Comparison of ENCODE assay signal across 24 cellular contexts in genomic region chrX:617401-617800, GRCh38. TPM values are rescaled to one million over a fixed set of nuclear protein-coding genes. Genes with fewer than 3 reads are reported as not detected.
"Had no signal": no experiment of that assay in that cellular context is flagged by ENCODE, and none has a peak within 500 bp of the region (broad histone marks: within the 10 kb centered on the region; RNA-seq: fewer than 3 reads in every experiment).

No MANE protein-coding gene starts in this region.

- H3K27me3 ChIP-seq: testis had no signal

- ATAC-seq: left cardiac atrium; left ventricle myocardium superior; naive thymus-derived CD4-positive, alpha-beta T cell; stimulated activated naive B cell treated with anti-CD40 and anti-IgM and Interleukin-4, amounts not matched to agents 10 μg/mL and 1 μg/mL and 100 μg/mL, for 72 hours; stimulated activated naive CD8-positive, alpha-beta T cell treated with anti-CD3 and anti-CD28 coated beads, Interleukin-15, amount 100 ng/mL, for 72 hours had no signal

- DNase-seq: cortex of kidney; dorsolateral prefrontal cortex; effector CD8-positive, alpha-beta T cell; esophagus squamous epithelium; foreskin fibroblast; kidney; left cardiac atrium; left ventricle myocardium superior; mesendoderm; naive thymus-derived CD4-positive, alpha-beta T cell; nephron progenitor cell; posterior cingulate gyrus; sigmoid colon; stimulated activated CD4-positive, alpha-beta T cell treated with anti-CD3 and anti-CD28 coated beads, Interleukin-4, amount 100 ng/mL, for 4 hours; stimulated activated naive B cell treated with anti-CD40 and anti-IgM and Interleukin-4, amounts not matched to agents 10 μg/mL and 1 μg/mL and 100 μg/mL, for 72 hours; stimulated activated naive CD8-positive, alpha-beta T cell treated with anti-CD3 and anti-CD28 coated beads, Interleukin-15, amount 100 ng/mL, for 72 hours; testis; transverse colon had no signal

- H3K9me3 ChIP-seq: esophagus squamous epithelium, neutrophil, sigmoid colon, testis, transverse colon had no signal

- H3K4me3 ChIP-seq: dorsolateral prefrontal cortex, esophagus squamous epithelium, sigmoid colon, skin epidermis, testis, transverse colon had no signal

- H3K4me1 ChIP-seq: esophagus squamous epithelium, sigmoid colon, testis, transverse colon had no signal

- H3K27ac Mint-ChIP-seq: naive thymus-derived CD4-positive, alpha-beta T cell; nephron progenitor cell; stimulated activated naive CD8-positive, alpha-beta T cell treated with anti-CD3 and anti-CD28 coated beads, Interleukin-15, amount 100 ng/mL, for 72 hours had no signal

- H3K4me3 Mint-ChIP-seq: naive thymus-derived CD4-positive, alpha-beta T cell; stimulated activated naive B cell treated with anti-CD40 and anti-IgM and Interleukin-4, amounts not matched to agents 10 μg/mL and 1 μg/mL and 100 μg/mL, for 72 hours; stimulated activated naive CD8-positive, alpha-beta T cell treated with anti-CD3 and anti-CD28 coated beads, Interleukin-15, amount 100 ng/mL, for 72 hours had no signal

- H3K36me3 ChIP-seq: esophagus squamous epithelium, neutrophil, sigmoid colon, transverse colon had no signal

- H3K36me3 Mint-ChIP-seq: stimulated activated naive B cell treated with anti-CD40 and anti-IgM and Interleukin-4, amounts not matched to agents 10 μg/mL and 1 μg/mL and 100 μg/mL, for 72 hours had no signal

- H3K27ac ChIP-seq: dorsolateral prefrontal cortex, epithelial cell of prostate, esophagus squamous epithelium, neutrophil, sigmoid colon, skin epidermis, testis, transverse colon had no signal

RNA-seq across cellular contexts. Expression of gene SHOX, which starts 13.2 kb away (rescaled TPM):
- total RNA-seq: kidney; left cardiac atrium; left ventricle myocardium superior; lung microvascular endothelial cell; mononuclear cell; naive thymus-derived CD4-positive, alpha-beta T cell; pulmonary artery endothelial cell had no signal
